24 cellular contexts compared by ENCODE assay signal in genomic region chrX:2503591-2504500, GRCh38. TPM values are rescaled to one million over a fixed set of nuclear protein-coding genes. Genes with fewer than 3 reads are reported as not detected.
DNase-seq lines count a peak whose midpoint lies in the region; ATAC-seq, FAIRE-seq and TF ChIP-seq lines count a peak whose summit lies in the region.
"Had no signal": no experiment of that assay in that cellular context is flagged by ENCODE, and none has a peak within 500 bp of the region (broad histone marks: within the 10 kb centered on the region; RNA-seq: fewer than 3 reads in every experiment).

No MANE protein-coding gene starts in this region.

- peak overlapping the region; percentile 37 for H3K27ac Mint-ChIP-seq in CD8-positive, alpha-beta T cell
- peak overlapping the region; percentile 95 for H3K27ac Mint-ChIP-seq in central memory CD8-positive, alpha-beta T cell (ENCODE audit: low read depth)
- H3K27ac Mint-ChIP-seq in nephron: peak overlapping the region; percentile 58 to 67 (median 67)
- H3K27ac Mint-ChIP-seq: dendritic cell treated with granulocyte-macrophage colony-stimulating factor and Interleukin-4, amounts not matched to agents 40 ng/mL and 50 ng/mL, for 4 days had no signal

- TF ChIP-seq POLR2A in A549 (IDR thresholded peaks at IDR 0.05; ENCODE audit: low read length): no peak

- H3K9me3 Mint-ChIP-seq in CD8-positive, alpha-beta T cell: no peaks in the 10 kb centered on the region
- no peaks in the 10 kb centered on the region for H3K9me3 Mint-ChIP-seq in central memory CD8-positive, alpha-beta T cell
- no peaks in the 10 kb centered on the region for H3K9me3 Mint-ChIP-seq in nephron
- H3K9me3 Mint-ChIP-seq: dendritic cell treated with granulocyte-macrophage colony-stimulating factor and Interleukin-4, amounts not matched to agents 40 ng/mL and 50 ng/mL, for 4 days had no signal

- no peaks in the 10 kb centered on the region for H3K9me3 ChIP-seq in A549
- no peaks in the 10 kb centered on the region for H3K9me3 ChIP-seq in CD8-positive, alpha-beta T cell (ENCODE audit: low read length)
- H3K9me3 ChIP-seq: breast epithelium, thoracic aorta had no signal

- H3K27ac ChIP-seq in A549: peak overlapping the region; percentile 37 to 96; a peak in 2 of 6 replicates
- H3K27ac ChIP-seq in CD8-positive, alpha-beta T cell (ENCODE audit: low read depth, low read length): no peak overlapping the region
- H3K27ac ChIP-seq: breast epithelium, GM23248, thoracic aorta had no signal

- H3K27me3 ChIP-seq in CD8-positive, alpha-beta T cell (ENCODE audit: insufficient read depth, low read length): no peaks in the 10 kb centered on the region
- H3K27me3 ChIP-seq: breast epithelium had no signal

- TF ChIP-seq RAD21 in A549 (conservative IDR thresholded peaks at IDR 0.05 in 1 of 2, IDR thresholded peaks at IDR 0.05 in 1 of 2): no peak

- TF ChIP-seq EP300 in A549 (IDR thresholded peaks at IDR 0.05): no peak

- H3K4me1 ChIP-seq in A549: peaks cover 29% of the 10 kb centered on the region
- H3K4me1 ChIP-seq in CD8-positive, alpha-beta T cell (ENCODE audit: insufficient read depth, low read length): peaks cover 9% of the 10 kb centered on the region

- CTCF ChIA-PET in A549 (lab: Yijun Ruan, JAX): no interaction called here
- CTCF ChIA-PET in CD8-positive, alpha-beta T cell (lab: Charles Lee): no interaction called here

- no peaks in the 10 kb centered on the region for H3K36me3 ChIP-seq in CD8-positive, alpha-beta T cell (ENCODE audit: insufficient read depth, low read length)
- H3K36me3 ChIP-seq: breast epithelium, thoracic aorta had no signal

- POLR2A ChIA-PET in A549 (lab: Yijun Ruan, JAX): no interaction called here
- POLR2A ChIA-PET in CD8-positive, alpha-beta T cell (lab: Charles Lee): no interaction called here

- no peak for TF ChIP-seq CTCF in A549 (IDR thresholded peaks at IDR 0.05)
- no peak for TF ChIP-seq CTCF in CD8-positive, alpha-beta T cell (IDR thresholded peaks at IDR 0.05)
- no peak for TF ChIP-seq CTCF in nephron (IDR thresholded peaks at IDR 0.05; ENCODE audit: unreplicated experiment in 3 of 3)

- no peak for ATAC-seq in A549
- ATAC-seq in CD8-positive, alpha-beta T cell: no peak
- ATAC-seq in central memory CD8-positive, alpha-beta T cell (replicated peaks; ENCODE audit: extremely low read depth, poor library complexity, severe bottlenecking): no peak
- ATAC-seq in HG02840 (IDR thresholded peaks at IDR 0.05; ENCODE audit: low FRiP score, unreplicated experiment): no peak
- no peak for ATAC-seq in HG03565 (IDR thresholded peaks at IDR 0.05; ENCODE audit: unreplicated experiment)

- H3K4me3 Mint-ChIP-seq in CD8-positive, alpha-beta T cell: no peak overlapping the region
- peak overlapping the region; percentile 1 for H3K4me3 Mint-ChIP-seq in central memory CD8-positive, alpha-beta T cell
- H3K4me3 Mint-ChIP-seq in nephron: peak overlapping the region; percentile 84 to 85 (median 84)
- H3K4me3 Mint-ChIP-seq: dendritic cell treated with granulocyte-macrophage colony-stimulating factor and Interleukin-4, amounts not matched to agents 40 ng/mL and 50 ng/mL, for 4 days had no signal

- no peak overlapping the region for H3K4me3 ChIP-seq in A549
- H3K4me3 ChIP-seq in CD8-positive, alpha-beta T cell (ENCODE audit: low read depth, low read length): no peak overlapping the region
- H3K4me3 ChIP-seq: breast epithelium, GM23248, smooth muscle cell, thoracic aorta had no signal

- H3K36me3 Mint-ChIP-seq in CD8-positive, alpha-beta T cell: peaks cover 2% of the 10 kb centered on the region
- peaks cover 3% of the 10 kb centered on the region for H3K36me3 Mint-ChIP-seq in central memory CD8-positive, alpha-beta T cell (ENCODE audit: insufficient read depth)
- H3K36me3 Mint-ChIP-seq in nephron (ENCODE audit: low read depth): no peaks in the 10 kb centered on the region

- DNase-seq in A549 (ENCODE audit: low read depth in 1 of 2, low spot score in 1 of 2) (no peak), NAMALWA (ENCODE audit: low spot score) (no peak), NCI-H146 (lab: John Stamatoyannopoulos, UW) (no peak)
- no peak for DNase-seq in CD8-positive, alpha-beta T cell
- DNase-seq in central memory CD8-positive, alpha-beta T cell (ENCODE audit: low spot score in 2 of 2): no peak
- DNase-seq: activated CD4-positive, CD25-positive, alpha-beta regulatory T cell treated with anti-CD3 and anti-CD28 coated beads, Interleukin-2, amount 50 U/mL, for 72 hours; DMS79; GM23248; NCI-H1092 treated with DMSO at 0.1 percent for 48 hours; NCI-H2029; NCI-H226; NCI-H82; OCI-M1; Right ventricle myocardium superior; stimulated activated CD4-positive, alpha-beta T cell treated with anti-CD3 and anti-CD28 coated beads, Interleukin-4, amount 100 ng/mL, for 1 hour; stimulated activated naive CD4-positive, alpha-beta T cell treated with Interleukin-2 at 50 U/mL for 16 hours had no signal

- no peaks in the 10 kb centered on the region for H3K27me3 Mint-ChIP-seq in CD8-positive, alpha-beta T cell (ENCODE audit: low read depth)
- no peaks in the 10 kb centered on the region for H3K27me3 Mint-ChIP-seq in central memory CD8-positive, alpha-beta T cell
- H3K27me3 Mint-ChIP-seq in nephron (ENCODE audit: low read depth): peaks cover 5% of the 10 kb centered on the region
- H3K27me3 Mint-ChIP-seq: dendritic cell treated with granulocyte-macrophage colony-stimulating factor and Interleukin-4, amounts not matched to agents 40 ng/mL and 50 ng/mL, for 4 days had no signal

- no peak for FAIRE-seq in A549 (lab: Jason Lieb, UNC)
- FAIRE-seq: GM19239 had no signal

- H3K4me1 Mint-ChIP-seq in CD8-positive, alpha-beta T cell (ENCODE audit: low read depth): peaks cover 12% of the 10 kb centered on the region
- H3K4me1 Mint-ChIP-seq in central memory CD8-positive, alpha-beta T cell: peaks cover 31% of the 10 kb centered on the region
- H3K4me1 Mint-ChIP-seq in nephron: peaks cover 6% of the 10 kb centered on the region

- WGBS in A549 (ENCODE audit: missing lambda C conversion rate): 87% methylated on average over 11 of the region's 13 CpGs

- intact Hi-C loops in CD8-positive, alpha-beta T cell (cut with DNase I, micrococcal nuclease): loop anchor here (5.0 to 10.0 kb wide), 4 partner anchors 842 to 1112 kb away; partner anchors contain the start of genes ASMTL (in 1 of the 2) and SLC25A6 (in 1 of the 2)

- H3K4me2 ChIP-seq in A549: no peak overlapping the region

TF ChIP-seq in A549, 52 proteins besides CTCF, POLR2A, EP300 and RAD21:
- TF ChIP-seq NR3C1 (IDR thresholded peaks at IDR 0.05): no peak
- TF ChIP-seq, protein P1, sequence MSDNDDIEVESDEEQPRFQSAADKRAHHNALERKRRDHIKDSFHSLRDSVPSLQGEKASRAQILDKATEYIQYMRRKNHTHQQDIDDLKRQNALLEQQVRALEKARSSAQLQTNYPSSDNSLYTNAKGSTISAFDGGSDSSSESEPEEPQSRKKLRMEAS (IDR thresholded peaks at IDR 0.05): no peak

RNA-seq across cellular contexts. Expression of gene DHRSX, which starts 3.1 kb away (rescaled TPM):
- polyA plus RNA-seq in A549 (2011; rRNA removed) (56.3 and 71.6 TPM in 2 replicates), A549 (2017; fragmentation: RNase III; extraction: RNeasy Plus Mini Kit Qiagen cat#74134 plus additional on column Dnase treatment) (26.2 to 32.1 TPM (median 29.7 TPM) in 3 replicates)
- polyA plus RNA-seq in A549 (2012; cell fraction: cytosol; rRNA removed): 59.4 and 59.7 TPM in 2 replicates
- 43.1 and 45.8 TPM in 2 replicates for polyA plus RNA-seq in A549 (2012; cell fraction: nucleus; rRNA removed)
- 56.4 and 62.1 TPM in 2 replicates for polyA minus RNA-seq in A549 (2011; rRNA and poly(A)+ RNA removed)
- 10 to 100 TPM in 1 of 2 experiments, 1 to 10 TPM in 1; 9.9 to 10.8 TPM for total RNA-seq in CD8-positive, alpha-beta T cell

RNA-seq across cellular contexts. Expression of gene ZBED1, which starts 3.1 kb away (rescaled TPM):
- polyA plus RNA-seq in A549 (2011; rRNA removed): 21.1 and 21.9 TPM in 2 replicates
- polyA plus RNA-seq in A549 (2012; cell fraction: cytosol; rRNA removed): 25.2 and 37.3 TPM in 2 replicates
- polyA plus RNA-seq in A549 (2012; cell fraction: nucleus; rRNA removed): 23.5 and 26.6 TPM in 2 replicates
- polyA plus RNA-seq in A549 (2017; fragmentation: RNase III; extraction: RNeasy Plus Mini Kit Qiagen cat#74134 plus additional on column Dnase treatment): 17.0 to 19.7 TPM (median 18.9 TPM) in 3 replicates
- 19.4 and 25.5 TPM in 2 replicates for polyA minus RNA-seq in A549 (2011; rRNA and poly(A)+ RNA removed)
- total RNA-seq in CD8-positive, alpha-beta T cell: 10 to 100 TPM; 13.4 to 14.8 TPM

Comparison
In these comparisons a context has a peak if more than half of its experiments do, and no peak if none do; other contexts are left out.
1. H3K27ac Mint-ChIP-seq: peak in every context shown above with its lines; median percentile 95 in central memory CD8-positive, alpha-beta T cell; 67 in nephron; 37 in CD8-positive, alpha-beta T cell.